18 cellular contexts compared by ENCODE assay signal in genomic region chr3:190044142-190044541, GRCh38.
DNase-seq lines count a peak whose midpoint lies in the region; ATAC-seq, FAIRE-seq and TF ChIP-seq lines count a peak whose summit lies in the region.
"Had no signal": no experiment of that assay in that cellular context is flagged by ENCODE, and none has a peak within 500 bp of the region (broad histone marks: within the 10 kb centered on the region; RNA-seq: fewer than 3 reads in every experiment).

No MANE protein-coding gene starts in this region.

- peaks cover 30% of the 10 kb centered on the region for H3K4me1 Mint-ChIP-seq in MCF 10A (ENCODE audit: insufficient read depth, unreplicated experiment)
- peaks cover 37% of the 10 kb centered on the region for H3K4me1 Mint-ChIP-seq in astrocyte (ENCODE audit: low read depth, unreplicated experiment)
- no peaks in the 10 kb centered on the region for H3K4me1 Mint-ChIP-seq in stimulated activated memory B cell treated with anti-CD40 and anti-IgM and Interleukin-4, amounts not matched to agents 10 μg/mL and 1 μg/mL and 100 μg/mL, for 72 hours
- H3K4me1 Mint-ChIP-seq: naive B cell had no signal

- ATAC-seq in upper lobe of right lung, result peak; percentile 65
- no peak for ATAC-seq in stimulated activated memory B cell treated with anti-CD40 and anti-IgM and Interleukin-4, amounts not matched to agents 10 μg/mL and 1 μg/mL and 100 μg/mL, for 72 hours

- H4K20me1 ChIP-seq in astrocyte (ENCODE audit: insufficient read depth, low read length), result no peaks in the 10 kb centered on the region
- H4K20me1 ChIP-seq in keratinocyte (ENCODE audit: control insufficient read depth, extremely low read depth, insufficient read depth, low read length), result no peaks in the 10 kb centered on the region

- H3K4me3 ChIP-seq in breast epithelium (no peak overlapping the region), astrocyte (ENCODE audit: insufficient read depth, low read depth, low read length) (no peak overlapping the region), keratinocyte (ENCODE audit: control insufficient read depth in 2 of 3, extremely low read depth in 1 of 3, insufficient read depth in 2 of 3, low read depth in 1 of 3, low read length in 3 of 3) (peak overlapping the region in 2 of 3 experiments; percentile 5 to 30), upper lobe of right lung (no peak overlapping the region), small intestine (ENCODE audit: low read depth in 1 of 2, low read length in 2 of 2) (no peak overlapping the region)
- H3K4me3 ChIP-seq: skin epidermis, thoracic aorta had no signal

- dilution Hi-C loops in keratinocyte (cut with MboI; ENCODE audit: extremely low pct_ligation_motif_present, low sequenced_read_pairs), result no loop called here

- H3K9me3 ChIP-seq in breast epithelium, result no peaks in the 10 kb centered on the region
- no peaks in the 10 kb centered on the region for H3K9me3 ChIP-seq in astrocyte (ENCODE audit: insufficient read depth, low read depth, low read length)
- H3K9me3 ChIP-seq in keratinocyte (ENCODE audit: control insufficient read depth, low read depth, low read length), result no peaks in the 10 kb centered on the region
- no peaks in the 10 kb centered on the region for H3K9me3 ChIP-seq in upper lobe of right lung
- no peaks in the 10 kb centered on the region for H3K9me3 ChIP-seq in small intestine (ENCODE audit: control insufficient read depth, low read depth)
- H3K9me3 ChIP-seq: thoracic aorta had no signal

- CTCF ChIA-PET in MCF 10A (lab: Yijun Ruan, JAX), result interaction anchor here (0.6 to 1.4 kb wide), 3 partner anchors 76 to 1203 kb away, joined by 3 read pairs; partner anchors contain the start of gene P3H2

- H3K4me1 ChIP-seq in breast epithelium, result no peaks in the 10 kb centered on the region
- H3K4me1 ChIP-seq in astrocyte (ENCODE audit: insufficient read depth, low read length), result peaks cover 5% of the 10 kb centered on the region
- peaks cover 32% of the 10 kb centered on the region for H3K4me1 ChIP-seq in keratinocyte (ENCODE audit: control insufficient read depth, extremely low read depth, insufficient read depth, low read length)
- peaks cover 3% of the 10 kb centered on the region for H3K4me1 ChIP-seq in upper lobe of right lung
- H3K4me1 ChIP-seq in small intestine (ENCODE audit: control insufficient read depth in 2 of 2, insufficient read depth in 1 of 2, low read depth in 1 of 2, low read length in 1 of 2), result no peaks in the 10 kb centered on the region

- H3K36me3 Mint-ChIP-seq in MCF 10A (ENCODE audit: insufficient read depth, unreplicated experiment), result peaks cover 6% of the 10 kb centered on the region
- H3K36me3 Mint-ChIP-seq in astrocyte (ENCODE audit: low read depth, unreplicated experiment), result no peaks in the 10 kb centered on the region
- no peaks in the 10 kb centered on the region for H3K36me3 Mint-ChIP-seq in stimulated activated memory B cell treated with anti-CD40 and anti-IgM and Interleukin-4, amounts not matched to agents 10 μg/mL and 1 μg/mL and 100 μg/mL, for 72 hours
- H3K36me3 Mint-ChIP-seq: naive B cell had no signal

- H3K9me3 Mint-ChIP-seq in MCF 10A (ENCODE audit: unreplicated experiment) (no peaks in the 10 kb centered on the region), astrocyte (ENCODE audit: unreplicated experiment) (no peaks in the 10 kb centered on the region)
- peaks cover 3% of the 10 kb centered on the region for H3K9me3 Mint-ChIP-seq in stimulated activated memory B cell treated with anti-CD40 and anti-IgM and Interleukin-4, amounts not matched to agents 10 μg/mL and 1 μg/mL and 100 μg/mL, for 72 hours

- no peaks in the 10 kb centered on the region for H3K36me3 ChIP-seq in breast epithelium
- no peaks in the 10 kb centered on the region for H3K36me3 ChIP-seq in astrocyte (ENCODE audit: insufficient read depth, low read length)
- no peaks in the 10 kb centered on the region for H3K36me3 ChIP-seq in keratinocyte (ENCODE audit: control insufficient read depth in 2 of 2, extremely low read depth in 1 of 2, insufficient read depth in 2 of 2, low read length in 2 of 2)
- H3K36me3 ChIP-seq in upper lobe of right lung, result no peaks in the 10 kb centered on the region
- no peaks in the 10 kb centered on the region for H3K36me3 ChIP-seq in small intestine (ENCODE audit: control insufficient read depth in 2 of 2, insufficient read depth in 2 of 2, low read length in 2 of 2)
- H3K36me3 ChIP-seq: thoracic aorta had no signal

- intact Hi-C loops in MCF 10A (cut with micrococcal nuclease) (no loop called here), breast epithelium (cut with DNase I; ENCODE audit: low total_unique reads) (no loop called here), upper lobe of right lung (cut with DNase I) (no loop called here)

- H3K27ac ChIP-seq in breast epithelium (no peak overlapping the region), astrocyte (ENCODE audit: low read depth, low read length) (no peak overlapping the region), keratinocyte (ENCODE audit: control insufficient read depth, insufficient read depth, low read length) (peak overlapping the region; percentile 45), upper lobe of right lung (no peak overlapping the region), small intestine (ENCODE audit: low read depth in 1 of 2, low read length in 1 of 2) (no peak overlapping the region)
- H3K27ac ChIP-seq: skin epidermis, thoracic aorta had no signal

- H3K27me3 Mint-ChIP-seq in MCF 10A (ENCODE audit: insufficient read depth, unreplicated experiment) (no peaks in the 10 kb centered on the region), astrocyte (ENCODE audit: low read depth, unreplicated experiment) (no peaks in the 10 kb centered on the region)
- no peaks in the 10 kb centered on the region for H3K27me3 Mint-ChIP-seq in stimulated activated memory B cell treated with anti-CD40 and anti-IgM and Interleukin-4, amounts not matched to agents 10 μg/mL and 1 μg/mL and 100 μg/mL, for 72 hours

- H2AFZ ChIP-seq in astrocyte (ENCODE audit: low read depth, low read length) (no peak overlapping the region), keratinocyte (ENCODE audit: control insufficient read depth, low read length) (peak overlapping the region; percentile 55)

- no peaks in the 10 kb centered on the region for H3K27me3 ChIP-seq in breast epithelium
- no peaks in the 10 kb centered on the region for H3K27me3 ChIP-seq in astrocyte (ENCODE audit: insufficient read depth, low read length)
- no peaks in the 10 kb centered on the region for H3K27me3 ChIP-seq in keratinocyte (ENCODE audit: control insufficient read depth, extremely low read depth, insufficient read depth, low read length)
- no peaks in the 10 kb centered on the region for H3K27me3 ChIP-seq in upper lobe of right lung
- H3K27me3 ChIP-seq in small intestine (ENCODE audit: control insufficient read depth in 2 of 2, insufficient read depth in 2 of 2, low read length in 2 of 2), result no peaks in the 10 kb centered on the region

- H3K4me2 ChIP-seq in astrocyte (ENCODE audit: low read length) (no peak overlapping the region), keratinocyte (ENCODE audit: control insufficient read depth, extremely low read depth, insufficient read depth, low read depth, low read length) (peak overlapping the region; percentile 82)

- FAIRE-seq in astrocyte (lab: Jason Lieb, UNC), result peak; percentile 34
- peak; percentile 80 for FAIRE-seq in keratinocyte (lab: Jason Lieb, UNC)
- no peak for FAIRE-seq in small intestine (lab: Jason Lieb, UNC)
- FAIRE-seq: A204.1 had no signal

- H3K9ac ChIP-seq in astrocyte (ENCODE audit: low read length) (no peak overlapping the region), keratinocyte (ENCODE audit: control insufficient read depth, extremely low read depth, insufficient read depth, low read length) (peak overlapping the region; percentile 48)

- POLR2A ChIA-PET in MCF 10A (lab: Yijun Ruan, JAX), result interaction anchor here (0.5 to 3.1 kb wide), 12 partner anchors 9 to 125 kb away, joined by 3 to 33 read pairs (median 5); partner anchors contain the start of gene P3H2

- WGBS in small intestine, 3 donors, result 66 to 79% (median 74%) methylated on average over 4 of the region's 4 CpGs

- no peaks in the 10 kb centered on the region for H3K9me1 ChIP-seq in keratinocyte (ENCODE audit: control insufficient read depth, extremely low read depth, insufficient read depth, low read length)

- H3K4me3 Mint-ChIP-seq in MCF 10A (ENCODE audit: unreplicated experiment) (no peak overlapping the region), astrocyte (ENCODE audit: unreplicated experiment) (no peak overlapping the region)
- no peak overlapping the region for H3K4me3 Mint-ChIP-seq in stimulated activated memory B cell treated with anti-CD40 and anti-IgM and Interleukin-4, amounts not matched to agents 10 μg/mL and 1 μg/mL and 100 μg/mL, for 72 hours
- H3K4me3 Mint-ChIP-seq: naive B cell had no signal

- H3K27ac Mint-ChIP-seq in MCF 10A (ENCODE audit: low read depth, unreplicated experiment), result peak overlapping the region; percentile 59
- H3K27ac Mint-ChIP-seq in astrocyte (ENCODE audit: unreplicated experiment), result peak overlapping the region; percentile 6
- H3K27ac Mint-ChIP-seq in stimulated activated memory B cell treated with anti-CD40 and anti-IgM and Interleukin-4, amounts not matched to agents 10 μg/mL and 1 μg/mL and 100 μg/mL, for 72 hours, result no peak overlapping the region
- H3K27ac Mint-ChIP-seq: naive B cell had no signal

- TF ChIP-seq CTCF in MCF 10A (IDR thresholded peaks at IDR 0.05; ENCODE audit: unreplicated experiment) (no peak), breast epithelium (IDR thresholded peaks at IDR 0.05) (no peak), astrocyte (IDR thresholded peaks at IDR 0.05; ENCODE audit: insufficient read depth, low read depth, low read length) (no peak), keratinocyte (optimal IDR thresholded peaks at IDR 0.05 in 1 of 3, IDR thresholded peaks at IDR 0.05 in 1 of 3, conservative IDR thresholded peaks at IDR 0.05 in 1 of 3; ENCODE audit: extremely low read depth in 1 of 3, insufficient read depth in 2 of 3, low read length in 3 of 3) (no peak), upper lobe of right lung (IDR thresholded peaks at IDR 0.05) (no peak)

- TF ChIP-seq POLR2A in breast epithelium (IDR thresholded peaks at IDR 0.05), result no peak

- H3K79me2 ChIP-seq in astrocyte (ENCODE audit: insufficient read depth, low read length), result no peaks in the 10 kb centered on the region
- H3K79me2 ChIP-seq in keratinocyte (ENCODE audit: control insufficient read depth, insufficient read depth, low read length), result peaks cover 65% of the 10 kb centered on the region

- no TSS peak for BruUV-seq in MCF 10A (replicated peaks; lab: Mats Ljungman, UMichigan)

- DNase-seq in MCF 10A (ENCODE audit: unreplicated experiment) (peak; percentile 14), breast epithelium (ENCODE audit: low spot score in 2 of 2) (no peak), astrocyte (ENCODE audit: low read depth) (peak; percentile 75), keratinocyte (ENCODE audit: low read depth, low spot score) (no peak), upper lobe of right lung (no peak), small intestine (no peak), GOT3 (lab: John Stamatoyannopoulos, UW) (no peak)
- DNase-seq: activated T-cell treated with anti-CD3 and anti-CD28 coated beads, Interleukin-2, amount 50 U/mL, for 1 hour; anterior cingulate cortex; effector memory CD4-positive, alpha-beta T cell; MM.1S; naive B cell; NCI-H510A treated with DMSO at 0.1 percent for 48 hours; SHP77 had no signal

Comparison
In these comparisons a context has a peak if more than half of its experiments do, and no peak if none do; other contexts are left out.
1. DNase-seq: peak in MCF 10A (single experiment) and astrocyte (single experiment); none in breast epithelium (0 of 2), keratinocyte (single experiment), upper lobe of right lung (single experiment), small intestine (single experiment) and GOT3 (single experiment).
2. H3K4me3 ChIP-seq: peak in keratinocyte (2 of 3); none in breast epithelium (0 of 3), astrocyte (single experiment), upper lobe of right lung (single experiment) and small intestine (0 of 2).